Comparison of ENCODE assay signal across 38 cellular contexts in the genomic region with DNA sequence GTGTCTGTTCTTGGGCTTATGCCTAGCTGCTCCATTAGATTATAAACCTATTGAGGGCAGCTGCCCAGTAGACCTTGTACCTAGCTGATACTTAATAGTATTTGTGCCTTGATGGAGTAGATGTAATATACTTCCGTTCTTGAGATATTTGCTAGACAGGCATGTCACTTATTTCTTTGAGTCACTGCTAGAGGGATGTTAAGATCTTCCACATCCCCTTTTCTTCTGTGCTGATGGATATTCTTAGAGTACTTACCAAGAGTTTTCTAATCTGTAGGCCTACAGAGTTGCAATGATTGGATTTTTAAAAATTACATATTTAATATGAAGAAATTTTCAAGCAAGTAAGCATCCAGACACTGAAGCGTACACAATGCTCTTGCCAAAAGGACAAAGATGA.
"Had no signal": no experiment of that assay in that cellular context is flagged by ENCODE, and none has a peak within 500 bp of the region (broad histone marks: within the 10 kb centered on the region; RNA-seq: fewer than 3 reads in every experiment).

No MANE protein-coding gene starts in this region.

- DNase-seq: activated effector memory CD4-positive, alpha-beta T cell treated with anti-CD3 and anti-CD28 coated beads, Interleukin-2, amount 50 U/mL, for 16 hours; activated effector memory CD4-positive, alpha-beta T cell treated with Interleukin-2 at 50 U/mL for 16 hours; activated gamma-delta T cell; activated gamma-delta T cell treated with Interleukin-2 at 50 U/mL for 16 hours; activated naive CD4-positive, alpha-beta T cell; activated naive CD4-positive, alpha-beta T cell treated with anti-CD3 and anti-CD28 coated beads for 36 hours; activated naive CD4-positive, alpha-beta T cell treated with anti-CD3 and anti-CD28 coated beads, Interleukin-2, amount 10 ng/mL, durations not matched to agents 7 days and 5 days; activated naive CD4-positive, alpha-beta T cell treated with anti-CD3 and anti-CD28 coated beads, Interleukin-2, amount 50 U/mL, for 16 hours; activated naive CD4-positive, alpha-beta T cell treated with Interleukin-2 at 50 U/mL for 16 hours; activated naive CD8-positive, alpha-beta T cell treated with anti-CD3 and anti-CD28 coated beads for 36 hours; activated naive CD8-positive, alpha-beta T cell treated with anti-CD3 and anti-CD28 coated beads, Interleukin-2, amount 10 ng/mL, durations not matched to agents 7 days and 5 days; activated naive CD8-positive, alpha-beta T cell treated with anti-CD3 and anti-CD28 coated beads, Interleukin-2, amount 50 U/mL, for 24 hours; activated T-cell treated with anti-CD3 and anti-CD28 coated beads, Interleukin-2, amount 50 U/mL, for 1 hour; activated T-cell treated with anti-CD3 and anti-CD28 coated beads, Interleukin-2, amount 50 U/mL, for 24 hours; activated T-cell treated with anti-CD3 and anti-CD28 coated beads, Interleukin-2, amount 50 U/mL, for 4 hours; activated T-cell treated with anti-CD3 and anti-CD28 coated beads, Interleukin-2, amount 50 U/mL, for 48 hours; activated T-cell treated with anti-CD3 and anti-CD28 coated beads, Interleukin-2, amount 50 U/mL, for 72 hours; adrenal gland; amniotic stem cell; amygdala; anterior cingulate cortex; aorta; body of pancreas; brain microvascular endothelial cell; caudate nucleus; central memory CD4-positive, alpha-beta T cell; cerebellar nuclear complex had no signal

- H3K36me3 ChIP-seq: adrenal gland, ascending aorta, brain microvascular endothelial cell, breast epithelium had no signal

- H3K4me3 Mint-ChIP-seq: activated naive CD4-positive, alpha-beta T cell treated with anti-CD3 and anti-CD28 coated beads for 36 hours; activated naive CD4-positive, alpha-beta T cell treated with anti-CD3 and anti-CD28 coated beads, Interleukin-2, amount 10 ng/mL, durations not matched to agents 7 days and 5 days; activated naive CD4-positive, alpha-beta T cell treated with anti-CD3 and anti-CD28 coated beads, Interleukin-2, amount 50 U/mL, for 24 hours; activated naive CD8-positive, alpha-beta T cell; activated naive CD8-positive, alpha-beta T cell treated with anti-CD3 and anti-CD28 coated beads for 36 hours; activated naive CD8-positive, alpha-beta T cell treated with anti-CD3 and anti-CD28 coated beads, Interleukin-2, amount 10 ng/mL, durations not matched to agents 7 days and 5 days; activated naive CD8-positive, alpha-beta T cell treated with anti-CD3 and anti-CD28 coated beads, Interleukin-2, amount 50 U/mL, for 24 hours; activated T-cell treated with anti-CD3 and anti-CD28 coated beads, Interleukin-2, amount 50 U/mL, for 24 hours; activated T-cell treated with anti-CD3 and anti-CD28 coated beads, Interleukin-2, amount 50 U/mL, for 4 hours; activated T-cell treated with anti-CD3 and anti-CD28 coated beads, Interleukin-2, amount 50 U/mL, for 72 hours; activated T-helper 1 cell treated with anti-CD3 and anti-CD28 coated beads, Interleukin-12 subunit alpha, Interleukin-12 subunit beta, Interleukin-2, Interleukin-4 antibody, amounts not matched to agents 30 ng/mL and 10 ng/mL and 1 ng/mL, durations not matched to agents 14 hours and 24 hours and 36 hours; activated T-helper 17 cell treated with anti-CD3 and anti-CD28 coated beads, Interleukin-2, amount 50 U/mL, for 72 hours; brain; central memory CD8-positive, alpha-beta T cell had no signal

- H3K36me3 Mint-ChIP-seq: activated naive CD4-positive, alpha-beta T cell treated with anti-CD3 and anti-CD28 coated beads, Interleukin-2, amount 10 ng/mL, durations not matched to agents 7 days and 5 days; activated naive CD4-positive, alpha-beta T cell treated with anti-CD3 and anti-CD28 coated beads, Interleukin-2, amount 50 U/mL, for 24 hours; activated naive CD4-positive, alpha-beta T cell treated with anti-CD3 and anti-CD28 coated beads, Interleukin-2, amount 50 U/mL, for 72 hours; activated naive CD8-positive, alpha-beta T cell; activated naive CD8-positive, alpha-beta T cell treated with anti-CD3 and anti-CD28 coated beads for 36 hours; activated naive CD8-positive, alpha-beta T cell treated with anti-CD3 and anti-CD28 coated beads, Interleukin-2, amount 10 ng/mL, durations not matched to agents 7 days and 5 days had no signal

- H3K4me1 ChIP-seq: body of pancreas, breast epithelium had no signal

- H3K9me3 ChIP-seq: adrenal gland, ascending aorta, body of pancreas, breast epithelium had no signal

- H3K4me1 Mint-ChIP-seq: activated naive CD4-positive, alpha-beta T cell treated with anti-CD3 and anti-CD28 coated beads, Interleukin-2, amount 10 ng/mL, durations not matched to agents 7 days and 5 days; activated naive CD4-positive, alpha-beta T cell treated with anti-CD3 and anti-CD28 coated beads, Interleukin-2, amount 50 U/mL, for 24 hours; activated naive CD8-positive, alpha-beta T cell treated with anti-CD3 and anti-CD28 coated beads for 36 hours; activated naive CD8-positive, alpha-beta T cell treated with anti-CD3 and anti-CD28 coated beads, Interleukin-2, amount 50 U/mL, for 24 hours; activated T-helper 17 cell treated with anti-CD3 and anti-CD28 coated beads, Interleukin-2, amount 50 U/mL, for 72 hours; brain; central memory CD8-positive, alpha-beta T cell had no signal

- H3K4me3 ChIP-seq: adrenal gland, ascending aorta, body of pancreas, breast epithelium, cardiac muscle cell had no signal

- ATAC-seq: activated naive CD4-positive, alpha-beta T cell treated with anti-CD3 and anti-CD28 coated beads, Interleukin-2, amount 50 U/mL, for 72 hours; activated naive CD8-positive, alpha-beta T cell treated with anti-CD3 and anti-CD28 coated beads, Interleukin-2, amount 50 U/mL, for 24 hours; activated T-cell treated with anti-CD3 and anti-CD28 coated beads, Interleukin-2, amount 50 U/mL, for 4 hours; activated T-cell treated with anti-CD3 and anti-CD28 coated beads, Interleukin-2, amount 50 U/mL, for 72 hours; activated T-helper 17 cell treated with anti-CD3 and anti-CD28 coated beads, Interleukin-2, amount 50 U/mL, for 72 hours; body of pancreas had no signal

- H3K27me3 ChIP-seq: adrenal gland, ascending aorta, body of pancreas, brain microvascular endothelial cell, breast epithelium, cardiac muscle cell had no signal

- H3K27ac ChIP-seq: adrenal gland, body of pancreas, breast epithelium, cardiac muscle cell had no signal

- H3K27ac Mint-ChIP-seq: activated naive CD4-positive, alpha-beta T cell treated with anti-CD3 and anti-CD28 coated beads for 36 hours; activated naive CD4-positive, alpha-beta T cell treated with anti-CD3 and anti-CD28 coated beads, Interleukin-2, amount 10 ng/mL, durations not matched to agents 7 days and 5 days; activated naive CD4-positive, alpha-beta T cell treated with anti-CD3 and anti-CD28 coated beads, Interleukin-2, amount 50 U/mL, for 24 hours; activated naive CD4-positive, alpha-beta T cell treated with anti-CD3 and anti-CD28 coated beads, Interleukin-2, amount 50 U/mL, for 72 hours; activated naive CD8-positive, alpha-beta T cell; activated naive CD8-positive, alpha-beta T cell treated with anti-CD3 and anti-CD28 coated beads for 36 hours; activated naive CD8-positive, alpha-beta T cell treated with anti-CD3 and anti-CD28 coated beads, Interleukin-2, amount 10 ng/mL, durations not matched to agents 7 days and 5 days; activated naive CD8-positive, alpha-beta T cell treated with anti-CD3 and anti-CD28 coated beads, Interleukin-2, amount 50 U/mL, for 24 hours; activated T-cell treated with anti-CD3 and anti-CD28 coated beads, Interleukin-2, amount 50 U/mL, for 24 hours; activated T-cell treated with anti-CD3 and anti-CD28 coated beads, Interleukin-2, amount 50 U/mL, for 72 hours; activated T-helper 1 cell treated with anti-CD3 and anti-CD28 coated beads, Interleukin-12 subunit alpha, Interleukin-12 subunit beta, Interleukin-2, Interleukin-4 antibody, amounts not matched to agents 30 ng/mL and 10 ng/mL and 1 ng/mL, durations not matched to agents 14 hours and 24 hours and 36 hours; activated T-helper 17 cell treated with anti-CD3 and anti-CD28 coated beads, Interleukin-2, amount 50 U/mL, for 72 hours; activated T-helper 2 cell treated with anti-CD3 and anti-CD28 coated beads, Interferon-gamma antibody, Interleukin-2, Interleukin-4, amounts not matched to agents 10 μg/mL and 5 μg/mL and 100 μg/mL, durations not matched to agents 14 hours and 24 hours and 36 hours had no signal

- H3K9me3 Mint-ChIP-seq: activated naive CD4-positive, alpha-beta T cell treated with anti-CD3 and anti-CD28 coated beads for 36 hours; activated naive CD4-positive, alpha-beta T cell treated with anti-CD3 and anti-CD28 coated beads, Interleukin-2, amount 50 U/mL, for 24 hours; activated naive CD4-positive, alpha-beta T cell treated with anti-CD3 and anti-CD28 coated beads, Interleukin-2, amount 50 U/mL, for 72 hours; activated naive CD8-positive, alpha-beta T cell treated with anti-CD3 and anti-CD28 coated beads for 36 hours; activated naive CD8-positive, alpha-beta T cell treated with anti-CD3 and anti-CD28 coated beads, Interleukin-2, amount 50 U/mL, for 24 hours; activated T-cell treated with anti-CD3 and anti-CD28 coated beads, Interleukin-2, amount 50 U/mL, for 24 hours; activated T-cell treated with anti-CD3 and anti-CD28 coated beads, Interleukin-2, amount 50 U/mL, for 4 hours; activated T-cell treated with anti-CD3 and anti-CD28 coated beads, Interleukin-2, amount 50 U/mL, for 72 hours; activated T-helper 1 cell treated with anti-CD3 and anti-CD28 coated beads, Interleukin-12 subunit alpha, Interleukin-12 subunit beta, Interleukin-2, Interleukin-4 antibody, amounts not matched to agents 30 ng/mL and 10 ng/mL and 1 ng/mL, durations not matched to agents 14 hours and 24 hours and 36 hours; activated T-helper 17 cell treated with anti-CD3 and anti-CD28 coated beads, Interleukin-2, amount 50 U/mL, for 72 hours; activated T-helper 2 cell treated with anti-CD3 and anti-CD28 coated beads, Interferon-gamma antibody, Interleukin-2, Interleukin-4, amounts not matched to agents 10 μg/mL and 5 μg/mL and 100 μg/mL, durations not matched to agents 14 hours and 24 hours and 36 hours; brain; central memory CD8-positive, alpha-beta T cell had no signal

- H3K27me3 Mint-ChIP-seq: activated naive CD4-positive, alpha-beta T cell treated with anti-CD3 and anti-CD28 coated beads, Interleukin-2, amount 10 ng/mL, durations not matched to agents 7 days and 5 days; activated naive CD8-positive, alpha-beta T cell; activated naive CD8-positive, alpha-beta T cell treated with anti-CD3 and anti-CD28 coated beads for 36 hours; activated naive CD8-positive, alpha-beta T cell treated with anti-CD3 and anti-CD28 coated beads, Interleukin-2, amount 50 U/mL, for 24 hours; activated T-cell treated with anti-CD3 and anti-CD28 coated beads, Interleukin-2, amount 50 U/mL, for 24 hours; activated T-helper 17 cell treated with anti-CD3 and anti-CD28 coated beads, Interleukin-2, amount 50 U/mL, for 72 hours; brain; central memory CD8-positive, alpha-beta T cell had no signal
